8 cellular contexts compared by ENCODE assay signal in the genomic region with DNA sequence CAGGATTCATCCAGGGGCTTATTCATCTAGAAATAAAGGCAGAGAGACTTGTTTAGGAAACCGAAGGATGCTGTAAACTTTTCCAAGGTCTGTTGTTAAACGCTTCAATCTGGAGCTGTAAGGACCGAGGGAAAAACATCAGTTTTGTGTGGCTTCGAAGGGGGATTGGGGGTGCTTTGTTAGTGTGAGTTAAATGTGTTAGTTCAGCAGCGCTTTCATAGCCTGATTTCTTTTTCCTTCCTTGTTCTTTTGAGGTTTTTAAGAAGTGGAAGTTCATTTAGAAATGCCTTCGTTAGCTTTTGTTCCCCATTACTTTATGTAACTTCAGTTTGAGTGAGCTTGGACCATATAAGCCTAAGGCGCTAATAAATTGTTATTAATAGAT. TPM values are rescaled to one million over a fixed set of nuclear protein-coding genes. Genes with fewer than 3 reads are reported as not detected.
DNase-seq lines count a peak whose midpoint lies in the region; ATAC-seq and TF ChIP-seq lines count a peak whose summit lies in the region.

No MANE protein-coding gene starts in this region.

- ATAC-seq in sciatic nerve (no peak), GM18519 (IDR thresholded peaks at IDR 0.05; ENCODE audit: low FRiP score, unreplicated experiment) (no peak)

- no peaks in the 10 kb centered on the region for H3K27me3 Mint-ChIP-seq in dendritic cell treated with granulocyte-macrophage colony-stimulating factor and Interleukin-4, amounts not matched to agents 40 ng/mL and 50 ng/mL, for 4 days
- H3K27me3 Mint-ChIP-seq in nephron progenitor cell (ENCODE audit: low read depth, poor library complexity) = no peaks in the 10 kb centered on the region

- no peak for TF ChIP-seq CTCF in NB4 (IDR thresholded peaks at IDR 0.05; ENCODE audit: low read depth, low read length)
- TF ChIP-seq CTCF in nephron progenitor cell (IDR thresholded peaks at IDR 0.05) = no peak

- intact Hi-C loops in dendritic cell treated with granulocyte-macrophage colony-stimulating factor and Interleukin-4, amounts not matched to agents 40 ng/mL and 50 ng/mL, for 4 days (cut with micrococcal nuclease) = no loop called here
- intact Hi-C loops in sciatic nerve (cut with DNase I) = no loop called here

- H3K27ac Mint-ChIP-seq in dendritic cell treated with granulocyte-macrophage colony-stimulating factor and Interleukin-4, amounts not matched to agents 40 ng/mL and 50 ng/mL, for 4 days = peak overlapping the region; percentile 100
- no peak overlapping the region for H3K27ac Mint-ChIP-seq in nephron progenitor cell

- H3K9me3 Mint-ChIP-seq in dendritic cell treated with granulocyte-macrophage colony-stimulating factor and Interleukin-4, amounts not matched to agents 40 ng/mL and 50 ng/mL, for 4 days = no peaks in the 10 kb centered on the region
- no peaks in the 10 kb centered on the region for H3K9me3 Mint-ChIP-seq in nephron progenitor cell

- DNase-seq in CD1c-positive myeloid dendritic cell (ENCODE audit: extremely low spot score) (peak; percentile 58), NB4 (ENCODE audit: low read depth) (peak; percentile 43), nephron progenitor cell (no peak), sciatic nerve (ENCODE audit: low spot score) (no peak), NCI-H748 (lab: John Stamatoyannopoulos, UW; ENCODE audit: unreplicated experiment) (no peak), COLO668 (lab: John Stamatoyannopoulos, UW; ENCODE audit: unreplicated experiment) (no peak)

- no peak for TF ChIP-seq POLR2A in NB4 (IDR thresholded peaks at IDR 0.05; ENCODE audit: extremely low read depth, insufficient read length)

- H3K4me1 Mint-ChIP-seq in dendritic cell treated with granulocyte-macrophage colony-stimulating factor and Interleukin-4, amounts not matched to agents 40 ng/mL and 50 ng/mL, for 4 days (ENCODE audit: low read depth) = peaks cover 53% of the 10 kb centered on the region
- peaks cover 44% of the 10 kb centered on the region for H3K4me1 Mint-ChIP-seq in nephron progenitor cell

- peak overlapping the region; percentile 83 for H3K4me3 ChIP-seq in NB4 (ENCODE audit: low read depth, low read length)

- peak overlapping the region; percentile 100 for H3K4me3 Mint-ChIP-seq in dendritic cell treated with granulocyte-macrophage colony-stimulating factor and Interleukin-4, amounts not matched to agents 40 ng/mL and 50 ng/mL, for 4 days
- peak overlapping the region; percentile 100 for H3K4me3 Mint-ChIP-seq in nephron progenitor cell

- H3K36me3 Mint-ChIP-seq in dendritic cell treated with granulocyte-macrophage colony-stimulating factor and Interleukin-4, amounts not matched to agents 40 ng/mL and 50 ng/mL, for 4 days (ENCODE audit: low read depth) = peaks cover 23% of the 10 kb centered on the region
- peaks cover 2% of the 10 kb centered on the region for H3K36me3 Mint-ChIP-seq in nephron progenitor cell (ENCODE audit: low read depth)

RNA-seq across cellular contexts. Expression of a gene that starts 1.5 kb away (rescaled TPM):
- total RNA-seq in sciatic nerve = 49.7 TPM

RNA-seq across cellular contexts. Expression of a gene that starts 2.7 kb away (rescaled TPM):
- 18.7 TPM for total RNA-seq in sciatic nerve

Comparison
In these comparisons a context has a peak if more than half of its experiments do, and no peak if none do; other contexts are left out.
1. DNase-seq: peak in CD1c-positive myeloid dendritic cell (single experiment) and NB4 (single experiment); none in nephron progenitor cell (single experiment), sciatic nerve (single experiment), NCI-H748 (single experiment) and COLO668 (single experiment).